In the genomic region with DNA sequence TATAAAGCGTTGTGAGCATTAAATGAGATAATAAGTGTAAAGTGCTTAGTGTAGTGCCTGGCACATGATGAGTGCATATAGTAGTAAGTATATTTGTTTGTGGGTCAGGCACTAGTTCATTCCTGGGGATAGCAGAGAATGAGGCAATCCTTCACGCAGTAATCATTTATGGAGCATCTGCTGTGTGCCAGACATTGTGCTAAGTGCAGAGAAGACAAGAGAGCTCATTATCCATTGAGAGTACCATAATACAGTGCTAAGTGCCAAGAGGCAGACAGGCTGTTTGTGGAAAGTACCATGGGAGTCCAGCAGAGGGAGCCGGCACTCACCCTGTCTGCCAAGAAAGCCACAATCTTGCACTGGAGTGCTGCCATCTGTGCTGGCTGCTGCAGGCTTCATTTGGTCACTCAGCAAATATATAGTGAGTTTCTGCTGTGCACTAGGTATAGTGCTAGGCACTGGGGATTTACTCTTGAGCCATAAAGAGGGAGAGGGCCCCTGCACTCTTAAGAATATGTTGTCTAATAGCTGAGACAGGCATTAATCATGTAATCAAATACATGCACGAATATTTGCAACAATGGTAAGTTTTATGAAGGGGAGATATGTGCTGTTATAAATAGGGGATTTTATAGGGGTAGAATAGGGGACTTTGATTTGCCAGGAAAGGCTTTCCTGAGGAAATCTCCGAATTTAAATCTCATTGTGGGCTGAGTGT, we compare ENCODE assay signal across 1 cellular context.
TF ChIP-seq lines count a peak whose summit lies in the region.

No MANE protein-coding gene starts in this region.

TF ChIP-seq in HepG2, 621 proteins besides CTCF, POLR2A, EP300 and RAD21 (continued from another document and continues in another):
- TF ChIP-seq, protein P1, sequence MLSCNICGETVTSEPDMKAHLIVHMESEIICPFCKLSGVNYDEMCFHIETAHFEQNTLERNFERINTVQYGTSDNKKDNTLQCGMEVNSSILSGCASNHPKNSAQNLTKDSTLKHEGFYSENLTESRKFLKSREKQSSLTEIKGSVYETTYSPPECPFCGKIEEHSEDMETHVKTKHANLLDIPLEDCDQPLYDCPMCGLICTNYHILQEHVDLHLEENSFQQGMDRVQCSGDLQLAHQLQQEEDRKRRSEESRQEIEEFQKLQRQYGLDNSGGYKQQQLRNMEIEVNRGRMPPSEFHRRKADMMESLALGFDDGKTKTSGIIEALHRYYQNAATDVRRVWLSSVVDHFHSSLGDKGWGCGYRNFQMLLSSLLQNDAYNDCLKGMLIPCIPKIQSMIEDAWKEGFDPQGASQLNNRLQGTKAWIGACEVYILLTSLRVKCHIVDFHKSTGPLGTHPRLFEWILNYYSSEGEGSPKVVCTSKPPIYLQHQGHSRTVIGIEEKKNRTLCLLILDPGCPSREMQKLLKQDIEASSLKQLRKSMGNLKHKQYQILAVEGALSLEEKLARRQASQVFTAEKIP (CRISPR knock-in tag; IDR thresholded peaks at IDR 0.05; ENCODE audit: borderline replicate concordance): no peak
- no peak for TF ChIP-seq ZSCAN30 (CRISPR knock-in tag; IDR thresholded peaks at IDR 0.05)
- TF ChIP-seq PAWR (CRISPR knock-in tag; IDR thresholded peaks at IDR 0.05; ENCODE audit: borderline replicate concordance): no peak
- TF ChIP-seq, protein P2, sequence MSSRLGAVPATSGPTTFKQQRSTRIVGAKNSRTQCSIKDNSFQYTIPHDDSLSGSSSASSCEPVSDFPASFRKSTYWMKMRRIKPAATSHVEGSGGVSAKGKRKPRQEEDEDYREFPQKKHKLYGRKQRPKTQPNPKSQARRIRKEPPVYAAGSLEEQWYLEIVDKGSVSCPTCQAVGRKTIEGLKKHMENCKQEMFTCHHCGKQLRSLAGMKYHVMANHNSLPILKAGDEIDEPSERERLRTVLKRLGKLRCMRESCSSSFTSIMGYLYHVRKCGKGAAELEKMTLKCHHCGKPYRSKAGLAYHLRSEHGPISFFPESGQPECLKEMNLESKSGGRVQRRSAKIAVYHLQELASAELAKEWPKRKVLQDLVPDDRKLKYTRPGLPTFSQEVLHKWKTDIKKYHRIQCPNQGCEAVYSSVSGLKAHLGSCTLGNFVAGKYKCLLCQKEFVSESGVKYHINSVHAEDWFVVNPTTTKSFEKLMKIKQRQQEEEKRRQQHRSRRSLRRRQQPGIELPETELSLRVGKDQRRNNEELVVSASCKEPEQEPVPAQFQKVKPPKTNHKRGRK (CRISPR knock-in tag; IDR thresholded peaks at IDR 0.05): no peak
- no peak for TF ChIP-seq KAT7 (CRISPR knock-in tag; IDR thresholded peaks at IDR 0.05; ENCODE audit: borderline replicate concordance)
- TF ChIP-seq CAMTA2 (CRISPR knock-in tag; IDR thresholded peaks at IDR 0.05; ENCODE audit: borderline replicate concordance): no peak
- TF ChIP-seq ZFP41 (CRISPR knock-in tag; IDR thresholded peaks at IDR 0.05; ENCODE audit: borderline replicate concordance): no peak
- no peak for TF ChIP-seq ZNF879 (CRISPR knock-in tag; IDR thresholded peaks at IDR 0.05)
- no peak for TF ChIP-seq GABPB1 (CRISPR knock-in tag; IDR thresholded peaks at IDR 0.05)
- TF ChIP-seq FOXM1 (CRISPR knock-in tag; IDR thresholded peaks at IDR 0.05): no peak
- TF ChIP-seq, protein P3, sequence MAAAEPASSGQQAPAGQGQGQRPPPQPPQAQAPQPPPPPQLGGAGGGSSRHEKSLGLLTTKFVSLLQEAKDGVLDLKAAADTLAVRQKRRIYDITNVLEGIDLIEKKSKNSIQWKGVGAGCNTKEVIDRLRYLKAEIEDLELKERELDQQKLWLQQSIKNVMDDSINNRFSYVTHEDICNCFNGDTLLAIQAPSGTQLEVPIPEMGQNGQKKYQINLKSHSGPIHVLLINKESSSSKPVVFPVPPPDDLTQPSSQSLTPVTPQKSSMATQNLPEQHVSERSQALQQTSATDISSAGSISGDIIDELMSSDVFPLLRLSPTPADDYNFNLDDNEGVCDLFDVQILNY (CRISPR knock-in tag; conservative IDR thresholded peaks at IDR 0.05): no peak
- TF ChIP-seq, protein P4, sequence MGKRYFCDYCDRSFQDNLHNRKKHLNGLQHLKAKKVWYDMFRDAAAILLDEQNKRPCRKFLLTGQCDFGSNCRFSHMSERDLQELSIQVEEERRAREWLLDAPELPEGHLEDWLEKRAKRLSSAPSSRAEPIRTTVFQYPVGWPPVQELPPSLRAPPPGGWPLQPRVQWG (CRISPR knock-in tag; IDR thresholded peaks at IDR 0.05; ENCODE audit: borderline replicate concordance, low read depth): no peak
- TF ChIP-seq TBX2 (CRISPR knock-in tag; IDR thresholded peaks at IDR 0.05; ENCODE audit: borderline replicate concordance): peak; percentile 50; the same call in 1 of the 2 replicates
- TF ChIP-seq, protein P5, sequence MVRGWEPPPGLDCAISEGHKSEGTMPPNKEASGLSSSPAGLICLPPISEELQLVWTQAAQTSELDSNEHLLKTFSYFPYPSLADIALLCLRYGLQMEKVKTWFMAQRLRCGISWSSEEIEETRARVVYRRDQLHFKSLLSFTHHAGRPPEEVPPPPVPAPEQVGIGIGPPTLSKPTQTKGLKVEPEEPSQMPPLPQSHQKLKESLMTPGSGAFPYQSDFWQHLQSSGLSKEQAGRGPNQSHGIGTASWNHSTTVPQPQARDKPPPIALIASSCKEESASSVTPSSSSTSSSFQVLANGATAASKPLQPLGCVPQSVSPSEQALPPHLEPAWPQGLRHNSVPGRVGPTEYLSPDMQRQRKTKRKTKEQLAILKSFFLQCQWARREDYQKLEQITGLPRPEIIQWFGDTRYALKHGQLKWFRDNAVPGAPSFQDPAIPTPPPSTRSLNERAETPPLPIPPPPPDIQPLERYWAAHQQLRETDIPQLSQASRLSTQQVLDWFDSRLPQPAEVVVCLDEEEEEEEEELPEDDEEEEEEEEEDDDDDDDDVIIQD (CRISPR knock-in tag; IDR thresholded peaks at IDR 0.05; ENCODE audit: low read depth): no peak
- TF ChIP-seq PHB2 (IDR thresholded peaks at IDR 0.05; ENCODE audit: partially characterized antibody): no peak
- TF ChIP-seq HOXA3 (CRISPR knock-in tag; IDR thresholded peaks at IDR 0.05): no peak; the same call in 1 of the 2 replicates
- TF ChIP-seq ZNF335 (CRISPR knock-in tag; IDR thresholded peaks at IDR 0.05): no peak
- no peak for TF ChIP-seq NONO (IDR thresholded peaks at IDR 0.05)
- 0 out of 2 replicates have a peak, but pooled peaks have one; percentile 47 for TF ChIP-seq NONO (CRISPR knock-in tag; conservative IDR thresholded peaks at IDR 0.05)
- TF ChIP-seq, protein P6, sequence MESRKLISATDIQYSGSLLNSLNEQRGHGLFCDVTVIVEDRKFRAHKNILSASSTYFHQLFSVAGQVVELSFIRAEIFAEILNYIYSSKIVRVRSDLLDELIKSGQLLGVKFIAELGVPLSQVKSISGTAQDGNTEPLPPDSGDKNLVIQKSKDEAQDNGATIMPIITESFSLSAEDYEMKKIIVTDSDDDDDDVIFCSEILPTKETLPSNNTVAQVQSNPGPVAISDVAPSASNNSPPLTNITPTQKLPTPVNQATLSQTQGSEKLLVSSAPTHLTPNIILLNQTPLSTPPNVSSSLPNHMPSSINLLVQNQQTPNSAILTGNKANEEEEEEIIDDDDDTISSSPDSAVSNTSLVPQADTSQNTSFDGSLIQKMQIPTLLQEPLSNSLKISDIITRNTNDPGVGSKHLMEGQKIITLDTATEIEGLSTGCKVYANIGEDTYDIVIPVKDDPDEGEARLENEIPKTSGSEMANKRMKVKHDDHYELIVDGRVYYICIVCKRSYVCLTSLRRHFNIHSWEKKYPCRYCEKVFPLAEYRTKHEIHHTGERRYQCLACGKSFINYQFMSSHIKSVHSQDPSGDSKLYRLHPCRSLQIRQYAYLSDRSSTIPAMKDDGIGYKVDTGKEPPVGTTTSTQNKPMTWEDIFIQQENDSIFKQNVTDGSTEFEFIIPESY (CRISPR knock-in tag; IDR thresholded peaks at IDR 0.05): peak; percentile 66; the same call in 1 of the 2 replicates
- no peak for TF ChIP-seq ASH2L (IDR thresholded peaks at IDR 0.05; ENCODE audit: insufficient read length, low read depth, low read length)
- TF ChIP-seq, protein P7, sequence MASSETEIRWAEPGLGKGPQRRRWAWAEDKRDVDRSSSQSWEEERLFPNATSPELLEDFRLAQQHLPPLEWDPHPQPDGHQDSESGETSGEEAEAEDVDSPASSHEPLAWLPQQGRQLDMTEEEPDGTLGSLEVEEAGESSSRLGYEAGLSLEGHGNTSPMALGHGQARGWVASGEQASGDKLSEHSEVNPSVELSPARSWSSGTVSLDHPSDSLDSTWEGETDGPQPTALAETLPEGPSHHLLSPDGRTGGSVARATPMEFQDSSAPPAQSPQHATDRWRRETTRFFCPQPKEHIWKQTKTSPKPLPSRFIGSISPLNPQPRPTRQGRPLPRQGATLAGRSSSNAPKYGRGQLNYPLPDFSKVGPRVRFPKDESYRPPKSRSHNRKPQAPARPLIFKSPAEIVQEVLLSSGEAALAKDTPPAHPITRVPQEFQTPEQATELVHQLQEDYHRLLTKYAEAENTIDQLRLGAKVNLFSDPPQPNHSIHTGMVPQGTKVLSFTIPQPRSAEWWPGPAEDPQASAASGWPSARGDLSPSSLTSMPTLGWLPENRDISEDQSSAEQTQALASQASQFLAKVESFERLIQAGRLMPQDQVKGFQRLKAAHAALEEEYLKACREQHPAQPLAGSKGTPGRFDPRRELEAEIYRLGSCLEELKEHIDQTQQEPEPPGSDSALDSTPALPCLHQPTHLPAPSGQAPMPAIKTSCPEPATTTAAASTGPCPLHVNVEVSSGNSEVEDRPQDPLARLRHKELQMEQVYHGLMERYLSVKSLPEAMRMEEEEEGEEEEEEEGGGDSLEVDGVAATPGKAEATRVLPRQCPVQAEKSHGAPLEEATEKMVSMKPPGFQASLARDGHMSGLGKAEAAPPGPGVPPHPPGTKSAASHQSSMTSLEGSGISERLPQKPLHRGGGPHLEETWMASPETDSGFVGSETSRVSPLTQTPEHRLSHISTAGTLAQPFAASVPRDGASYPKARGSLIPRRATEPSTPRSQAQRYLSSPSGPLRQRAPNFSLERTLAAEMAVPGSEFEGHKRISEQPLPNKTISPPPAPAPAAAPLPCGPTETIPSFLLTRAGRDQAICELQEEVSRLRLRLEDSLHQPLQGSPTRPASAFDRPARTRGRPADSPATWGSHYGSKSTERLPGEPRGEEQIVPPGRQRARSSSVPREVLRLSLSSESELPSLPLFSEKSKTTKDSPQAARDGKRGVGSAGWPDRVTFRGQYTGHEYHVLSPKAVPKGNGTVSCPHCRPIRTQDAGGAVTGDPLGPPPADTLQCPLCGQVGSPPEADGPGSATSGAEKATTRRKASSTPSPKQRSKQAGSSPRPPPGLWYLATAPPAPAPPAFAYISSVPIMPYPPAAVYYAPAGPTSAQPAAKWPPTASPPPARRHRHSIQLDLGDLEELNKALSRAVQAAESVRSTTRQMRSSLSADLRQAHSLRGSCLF (CRISPR knock-in tag; IDR thresholded peaks at IDR 0.05; ENCODE audit: borderline replicate concordance): no peak
- TF ChIP-seq ZNF256 (CRISPR knock-in tag; conservative IDR thresholded peaks at IDR 0.05): no peak
- TF ChIP-seq, protein P8, sequence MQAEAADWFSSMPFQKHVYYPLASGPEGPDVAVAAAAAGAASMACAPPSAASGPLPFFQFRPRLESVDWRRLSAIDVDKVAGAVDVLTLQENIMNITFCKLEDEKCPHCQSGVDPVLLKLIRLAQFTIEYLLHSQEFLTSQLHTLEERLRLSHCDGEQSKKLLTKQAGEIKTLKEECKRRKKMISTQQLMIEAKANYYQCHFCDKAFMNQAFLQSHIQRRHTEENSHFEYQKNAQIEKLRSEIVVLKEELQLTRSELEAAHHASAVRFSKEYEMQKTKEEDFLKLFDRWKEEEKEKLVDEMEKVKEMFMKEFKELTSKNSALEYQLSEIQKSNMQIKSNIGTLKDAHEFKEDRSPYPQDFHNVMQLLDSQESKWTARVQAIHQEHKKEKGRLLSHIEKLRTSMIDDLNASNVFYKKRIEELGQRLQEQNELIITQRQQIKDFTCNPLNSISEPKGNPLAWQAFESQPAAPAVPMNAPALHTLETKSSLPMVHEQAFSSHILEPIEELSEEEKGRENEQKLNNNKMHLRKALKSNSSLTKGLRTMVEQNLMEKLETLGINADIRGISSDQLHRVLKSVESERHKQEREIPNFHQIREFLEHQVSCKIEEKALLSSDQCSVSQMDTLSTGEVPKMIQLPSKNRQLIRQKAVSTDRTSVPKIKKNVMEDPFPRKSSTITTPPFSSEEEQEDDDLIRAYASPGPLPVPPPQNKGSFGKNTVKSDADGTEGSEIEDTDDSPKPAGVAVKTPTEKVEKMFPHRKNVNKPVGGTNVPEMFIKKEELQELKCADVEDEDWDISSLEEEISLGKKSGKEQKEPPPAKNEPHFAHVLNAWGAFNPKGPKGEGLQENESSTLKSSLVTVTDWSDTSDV (CRISPR knock-in tag; IDR thresholded peaks at IDR 0.05): no peak
- TF ChIP-seq, protein P9, sequence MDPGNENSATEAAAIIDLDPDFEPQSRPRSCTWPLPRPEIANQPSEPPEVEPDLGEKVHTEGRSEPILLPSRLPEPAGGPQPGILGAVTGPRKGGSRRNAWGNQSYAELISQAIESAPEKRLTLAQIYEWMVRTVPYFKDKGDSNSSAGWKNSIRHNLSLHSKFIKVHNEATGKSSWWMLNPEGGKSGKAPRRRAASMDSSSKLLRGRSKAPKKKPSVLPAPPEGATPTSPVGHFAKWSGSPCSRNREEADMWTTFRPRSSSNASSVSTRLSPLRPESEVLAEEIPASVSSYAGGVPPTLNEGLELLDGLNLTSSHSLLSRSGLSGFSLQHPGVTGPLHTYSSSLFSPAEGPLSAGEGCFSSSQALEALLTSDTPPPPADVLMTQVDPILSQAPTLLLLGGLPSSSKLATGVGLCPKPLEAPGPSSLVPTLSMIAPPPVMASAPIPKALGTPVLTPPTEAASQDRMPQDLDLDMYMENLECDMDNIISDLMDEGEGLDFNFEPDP (CRISPR knock-in tag; conservative IDR thresholded peaks at IDR 0.05): no peak
- no peak for TF ChIP-seq TAF15 (IDR thresholded peaks at IDR 0.05; ENCODE audit: low read depth, low read length, poor library complexity, severe bottlenecking)
- TF ChIP-seq, protein P10, sequence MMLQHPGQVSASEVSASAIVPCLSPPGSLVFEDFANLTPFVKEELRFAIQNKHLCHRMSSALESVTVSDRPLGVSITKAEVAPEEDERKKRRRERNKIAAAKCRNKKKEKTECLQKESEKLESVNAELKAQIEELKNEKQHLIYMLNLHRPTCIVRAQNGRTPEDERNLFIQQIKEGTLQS (CRISPR knock-in tag; IDR thresholded peaks at IDR 0.05): no peak
- TF ChIP-seq DPF2 (CRISPR knock-in tag; IDR thresholded peaks at IDR 0.05; ENCODE audit: borderline replicate concordance, low read depth): no peak
- TF ChIP-seq, protein P11, sequence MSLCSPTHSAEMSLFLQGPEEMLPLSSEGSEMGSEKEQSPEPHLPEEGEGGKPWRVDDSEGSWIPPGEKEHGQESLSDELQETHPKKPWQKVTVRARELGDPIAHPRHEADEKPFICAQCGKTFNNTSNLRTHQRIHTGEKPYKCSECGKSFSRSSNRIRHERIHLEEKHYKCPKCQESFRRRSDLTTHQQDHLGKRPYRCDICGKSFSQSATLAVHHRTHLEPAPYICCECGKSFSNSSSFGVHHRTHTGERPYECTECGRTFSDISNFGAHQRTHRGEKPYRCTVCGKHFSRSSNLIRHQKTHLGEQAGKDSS (CRISPR knock-in tag; IDR thresholded peaks at IDR 0.05; ENCODE audit: borderline replicate concordance, low read depth): no peak
